Comparison of ENCODE assay signal across 7 cellular contexts in the genomic region with DNA sequence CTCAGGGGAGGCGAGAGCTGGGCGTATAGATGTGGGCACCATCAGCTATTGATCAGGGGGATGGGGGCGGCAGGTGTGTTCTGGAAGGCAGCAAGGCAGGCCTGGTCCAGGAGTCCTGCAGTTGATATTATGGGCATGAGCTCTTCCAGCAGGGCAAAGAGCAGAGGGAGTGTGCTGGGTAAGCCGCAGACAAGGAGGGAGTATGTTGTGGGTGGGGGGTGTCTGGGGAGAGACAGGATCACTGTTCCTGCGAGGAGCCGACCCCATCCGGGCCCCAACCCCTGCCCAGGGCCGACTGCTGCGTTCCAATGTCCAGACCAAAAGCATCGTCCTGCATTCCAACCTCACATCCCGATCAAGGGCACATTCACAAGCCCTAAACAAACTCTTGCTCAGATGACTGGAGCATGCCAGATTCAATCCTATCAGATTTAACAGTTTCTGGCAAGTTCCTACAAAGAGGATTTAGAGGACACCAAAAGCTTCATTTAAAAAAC. TPM values are rescaled to one million over a fixed set of nuclear protein-coding genes. Genes with fewer than 3 reads are reported as not detected.
A peak's percentile ranks its signal among the peaks of the same experiment; 100 is the strongest.
DNase-seq lines count a peak whose midpoint lies in the region; ATAC-seq and TF ChIP-seq lines count a peak whose summit lies in the region.
"Had no signal": no experiment of that assay in that cellular context is flagged by ENCODE, and none has a peak within 500 bp of the region (broad histone marks: within the 10 kb centered on the region; RNA-seq: fewer than 3 reads in every experiment).

No MANE protein-coding gene starts in this region.

- in situ Hi-C loops in GM13977 (cut with MboI; ENCODE audit: low pct_unique_long_range_greater_than_20kb, low sequenced_read_pairs, unreplicated experiment) = no loop called here

- no peak for TF ChIP-seq POLR2A in heart left ventricle (IDR thresholded peaks at IDR 0.05)

- H3K36me3 ChIP-seq in heart left ventricle (peaks cover 0 to 5% (median 0%) of the 10 kb centered on the region in 9 donors), mucosa of stomach (ENCODE audit: control insufficient read depth, insufficient read depth, low read length) (no peaks in the 10 kb centered on the region), aorta (ENCODE audit: control insufficient read depth in 1 of 2, insufficient read depth in 2 of 2, low read length in 1 of 2) (no peaks in the 10 kb centered on the region), Karpas-422 (ENCODE audit: insufficient read depth, low read length) (no peaks in the 10 kb centered on the region)

- H3K27me3 ChIP-seq in heart left ventricle (no peaks in the 10 kb centered on the region), mucosa of stomach (ENCODE audit: control insufficient read depth, insufficient read depth, low read length) (no peaks in the 10 kb centered on the region), aorta (ENCODE audit: control insufficient read depth in 1 of 2, insufficient read depth in 2 of 2, low read length in 1 of 2) (no peaks in the 10 kb centered on the region), Karpas-422 (ENCODE audit: low read length) (no peaks in the 10 kb centered on the region)

- H3K27ac ChIP-seq in heart left ventricle = peak overlapping the region; percentile 90 to 99 (median 96)
- peak overlapping the region; percentile 2 to 54 for H3K27ac ChIP-seq in aorta (ENCODE audit: low read depth in 1 of 2, low read length in 2 of 2)
- H3K27ac ChIP-seq in Karpas-422 (ENCODE audit: low read length) = no peak overlapping the region
- H3K27ac ChIP-seq: KMS-11 had no signal

- no peak overlapping the region for H2AFZ ChIP-seq in Karpas-422 (ENCODE audit: low read length)

- H3K9me2 ChIP-seq in Karpas-422 (replicated peaks; ENCODE audit: insufficient read depth, low read length) = no peaks in the 10 kb centered on the region

- H3K9ac ChIP-seq in mucosa of stomach (ENCODE audit: low read length) (peak overlapping the region; percentile 49), Karpas-422 (ENCODE audit: low read length) (no peak overlapping the region)
- H3K9ac ChIP-seq: KMS-11 had no signal

- 37 to 49% (median 42%) methylated on average over 10 to 11 of the region's 11 CpGs for WGBS in heart left ventricle, 4 donors
- 31 to 40% methylated on average over 11 of the region's 11 CpGs for WGBS in aorta, 2 donors

- peak overlapping the region in 9 of 12 donors; percentile 22 to 57 (median 48) for H3K4me3 ChIP-seq in heart left ventricle
- no peak overlapping the region for H3K4me3 ChIP-seq in mucosa of stomach (ENCODE audit: low read length)
- no peak overlapping the region for H3K4me3 ChIP-seq in aorta (ENCODE audit: low read length in 2 of 2)
- no peak overlapping the region for H3K4me3 ChIP-seq in Karpas-422 (ENCODE audit: low read length)

- H3K4me2 ChIP-seq in Karpas-422 (ENCODE audit: low read depth, low read length, poor library complexity, severe bottlenecking) = no peak overlapping the region
- H3K4me2 ChIP-seq: KMS-11 had no signal

- H4K20me1 ChIP-seq in Karpas-422 (ENCODE audit: insufficient read depth, low read depth, low read length) = no peaks in the 10 kb centered on the region

- DNase-seq in heart left ventricle (peak in 1 of 5 donors; percentile 28), left cardiac atrium (no peak), aorta (peak in 1 of 2 donors; percentile 29), Karpas-422 (no peak), GM13977 (ENCODE audit: low spot score) (no peak)

- H3K4me1 ChIP-seq in heart left ventricle (peaks cover 27 to 92% (median 70%) of the 10 kb centered on the region in 12 donors), mucosa of stomach (ENCODE audit: control insufficient read depth, insufficient read depth, low read length) (peaks cover 6% of the 10 kb centered on the region), aorta (ENCODE audit: control insufficient read depth in 1 of 2, insufficient read depth in 2 of 2, low read length in 2 of 2) (peaks cover 2 to 7% of the 10 kb centered on the region in 2 donors), Karpas-422 (ENCODE audit: low read length) (peaks cover 4% of the 10 kb centered on the region; the same call in 1 of the 2 replicates)

- H3K9me3 ChIP-seq in heart left ventricle (no peaks in the 10 kb centered on the region), mucosa of stomach (ENCODE audit: control insufficient read depth, low read length) (no peaks in the 10 kb centered on the region), aorta (ENCODE audit: control insufficient read depth, low read length) (no peaks in the 10 kb centered on the region), Karpas-422 (ENCODE audit: low read length) (no peaks in the 10 kb centered on the region)

- intact Hi-C loops in heart left ventricle (cut with DNase I) (loop anchor here in 1 of 10 donors (1.0 kb wide), 1 partner anchor 8 kb away; no protein-coding TSS in a partner anchor), left cardiac atrium (cut with DNase I) (no loop called here), aorta (cut with DNase I) (no loop called here)

- ATAC-seq in heart left ventricle = peak in 2 of 4 donors; percentile 1
- no peak for ATAC-seq in left cardiac atrium
- ATAC-seq in aorta (ENCODE audit: low FRiP score) = peak; percentile 31

- no peaks in the 10 kb centered on the region for H3K79me2 ChIP-seq in Karpas-422 (ENCODE audit: low read length)

- TF ChIP-seq CTCF in heart left ventricle (IDR thresholded peaks at IDR 0.05) (no peak), GM13977 (IDR thresholded peaks at IDR 0.05; ENCODE audit: extremely low read depth, insufficient read depth, missing control alignments) (no peak)

RNA-seq across cellular contexts. Expression of a gene that starts 9.2 kb away (rescaled TPM):
- 100 to 1,000 TPM; 270 to 539 (median 466) TPM for total RNA-seq in heart left ventricle
- polyA plus RNA-seq in heart left ventricle = 100 to 1,000 TPM; 240 to 245 TPM
- total RNA-seq in left cardiac atrium = 100 to 1,000 TPM; 394 to 506 TPM
- 100 to 1,000 TPM; 256 to 262 TPM for total RNA-seq in aorta
- polyA plus RNA-seq in aorta = 100 to 1,000 TPM; 357 to 465 TPM
- 0.45 TPM in 1 of 2 replicates, not detected in the other for total RNA-seq in Karpas-422 (2014; rRNA removed; shearing (Covaris generic); ENCODE audit: low replicate concordance)

RNA-seq across cellular contexts. Expression of a gene that starts 24.9 kb away (rescaled TPM):
- total RNA-seq in heart left ventricle (10 to 100 TPM; 32.4 to 67.0 (median 39.1) TPM), left cardiac atrium (10 to 100 TPM; 44.9 to 55.3 TPM), aorta (10 to 100 TPM; 36.5 to 55.4 TPM)
- polyA plus RNA-seq in heart left ventricle (10 to 100 TPM; 30.1 to 75.6 TPM), aorta (10 to 100 TPM; 29.3 to 82.5 TPM)
- 16.2 and 20.5 TPM in 2 replicates for total RNA-seq in Karpas-422 (2014; rRNA removed; shearing (Covaris generic); ENCODE audit: low replicate concordance)

RNA-seq across cellular contexts. Expression of a gene that starts 25.1 kb away (rescaled TPM):
- 10 to 100 TPM; 22.1 to 33.7 (median 24.0) TPM for total RNA-seq in heart left ventricle
- 10 to 100 TPM; 23.8 to 26.4 TPM for polyA plus RNA-seq in heart left ventricle
- total RNA-seq in left cardiac atrium = 10 to 100 TPM; 22.0 to 25.7 TPM
- 10 to 100 TPM; 26.8 to 27.9 TPM for total RNA-seq in aorta
- 10 to 100 TPM; 28.5 to 37.5 TPM for polyA plus RNA-seq in aorta
- 43.4 and 72.4 TPM in 2 replicates for total RNA-seq in Karpas-422 (2014; rRNA removed; shearing (Covaris generic); ENCODE audit: low replicate concordance)

RNA-seq across cellular contexts. Expression of a gene that starts 35.6 kb away (rescaled TPM):
- total RNA-seq in heart left ventricle (100 to 1,000 TPM in 3 of 9 donors, 10 to 100 TPM in 6; 67.0 to 155 (median 79.5) TPM), left cardiac atrium (100 to 1,000 TPM in 1 of 2 donors, 10 to 100 TPM in 1; 78.1 to 108 TPM), aorta (100 to 1,000 TPM; 133 to 134 TPM)
- polyA plus RNA-seq in heart left ventricle (10 to 100 TPM; 69.1 to 88.6 TPM), aorta (100 to 1,000 TPM in 1 of 2 donors, 10 to 100 TPM in 1; 64.4 to 152 TPM)
- total RNA-seq in Karpas-422 (2014; rRNA removed; shearing (Covaris generic); ENCODE audit: low replicate concordance) = 328 and 459 TPM in 2 replicates

RNA-seq across cellular contexts. Expression of a gene that starts 36.4 kb away (rescaled TPM):
- 10 to 100 TPM; 20.6 to 36.5 (median 27.9) TPM for total RNA-seq in heart left ventricle
- 10 to 100 TPM; 14.3 to 14.7 TPM for polyA plus RNA-seq in heart left ventricle
- 10 to 100 TPM; 23.0 to 28.0 TPM for total RNA-seq in left cardiac atrium
- total RNA-seq in aorta = 10 to 100 TPM; 24.5 to 38.2 TPM
- 10 to 100 TPM in 1 of 2 donors, 1 to 10 TPM in 1; 6.8 to 19.9 TPM for polyA plus RNA-seq in aorta
- 19.1 and 34.3 TPM in 2 replicates for total RNA-seq in Karpas-422 (2014; rRNA removed; shearing (Covaris generic); ENCODE audit: low replicate concordance)

Comparison
In these comparisons a context has a peak if more than half of its experiments do, and no peak if none do; other contexts are left out.
1. H3K4me3 ChIP-seq: peak in heart left ventricle (9 of 12); none in mucosa of stomach (single experiment), aorta (0 of 2) and Karpas-422 (single experiment).
2. RNA of a gene that starts 9.2 kb away (total RNA-seq): 394 to 506 TPM in left cardiac atrium, 270 to 539 TPM in heart left ventricle and 256 to 262 TPM in aorta; 0.45 TPM in Karpas-422; every median in the first group is over 100 times any median in the second.